ENCODE assay signal across 27 cellular contexts in the genomic region with DNA sequence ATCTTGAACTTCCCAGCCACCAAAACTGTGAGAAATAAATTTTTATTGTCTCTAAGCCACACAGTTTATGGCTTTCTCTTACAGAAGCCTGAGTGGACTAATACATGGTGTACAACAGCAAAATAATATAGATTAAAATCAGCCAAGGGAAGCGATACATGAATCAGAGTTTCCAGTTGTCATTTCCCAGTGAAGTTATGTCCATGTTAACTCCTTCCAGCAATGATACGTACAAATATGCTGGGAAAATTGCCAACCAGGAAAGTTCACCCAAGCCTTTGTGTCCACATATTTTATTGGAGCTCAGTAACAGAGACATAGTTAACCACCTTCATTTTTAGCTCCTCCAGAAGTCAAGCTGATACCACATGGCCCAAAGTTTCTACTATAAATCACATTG.
A peak's percentile ranks its signal among the peaks of the same experiment; 100 is the strongest.
DNase-seq lines count a peak whose midpoint lies in the region; ATAC-seq and TF ChIP-seq lines count a peak whose summit lies in the region.
"Had no signal": no experiment of that assay in that cellular context is flagged by ENCODE, and none has a peak within 500 bp of the region (broad histone marks: within the 10 kb centered on the region; RNA-seq: fewer than 3 reads in every experiment).

No MANE protein-coding gene starts in this region.

- H3K4me3 ChIP-seq in breast epithelium (no peak overlapping the region), choroid plexus epithelial cell (ENCODE audit: low read depth, low read length) (no peak overlapping the region), neural progenitor cell (no peak overlapping the region)
- H3K4me3 ChIP-seq: colonic mucosa, gastrocnemius medialis, SJSA1, tibial artery had no signal

- TF ChIP-seq CTCF in MCF 10A (IDR thresholded peaks at IDR 0.05; ENCODE audit: unreplicated experiment): no peak
- TF ChIP-seq CTCF in breast epithelium (IDR thresholded peaks at IDR 0.05): no peak
- TF ChIP-seq CTCF in choroid plexus epithelial cell (conservative IDR thresholded peaks at IDR 0.05; ENCODE audit: low read depth, low read length): no peak
- TF ChIP-seq CTCF in neural progenitor cell (IDR thresholded peaks at IDR 0.05): no peak

- no peaks in the 10 kb centered on the region for H3K79me2 ChIP-seq in neural progenitor cell (ENCODE audit: low read depth)

- TF ChIP-seq POLR2A in breast epithelium (IDR thresholded peaks at IDR 0.05): no peak

- H3K9ac ChIP-seq in neural progenitor cell: no peak overlapping the region

- POLR2A ChIA-PET in MCF 10A (lab: Yijun Ruan, JAX): interaction anchor here (0.5 to 1.4 kb wide), 4 partner anchors 11 to 599 kb away, joined by 3 to 4 read pairs (median 4); no protein-coding TSS in a partner anchor

- intact Hi-C loops in MCF 10A (cut with micrococcal nuclease) (no loop called here), breast epithelium (cut with DNase I; ENCODE audit: low total_unique reads) (no loop called here), left colon (cut with DNase I, micrococcal nuclease) (no loop called here)

- H3K27ac ChIP-seq in breast epithelium (no peak overlapping the region), neural progenitor cell (no peak overlapping the region)
- H3K27ac ChIP-seq: 22Rv1, colonic mucosa, gastrocnemius medialis, neutrophil, SJSA1, tibial artery had no signal

- H3K36me3 Mint-ChIP-seq in MCF 10A (ENCODE audit: insufficient read depth, unreplicated experiment): no peaks in the 10 kb centered on the region
- no peaks in the 10 kb centered on the region for H3K36me3 Mint-ChIP-seq in neural progenitor cell
- H3K36me3 Mint-ChIP-seq: activated naive CD4-positive, alpha-beta T cell treated with anti-CD3 and anti-CD28 coated beads, Interleukin-2, amount 10 ng/mL, durations not matched to agents 7 days and 5 days had no signal

- no peak overlapping the region for H3K4me3 Mint-ChIP-seq in MCF 10A (ENCODE audit: unreplicated experiment)
- no peak overlapping the region for H3K4me3 Mint-ChIP-seq in neural progenitor cell
- H3K4me3 Mint-ChIP-seq: activated CD8-positive, alpha-beta T cell treated with anti-CD3 and anti-CD28 coated beads, Interleukin-2, amount 10 ng/mL, durations not matched to agents 7 days and 5 days; activated naive CD4-positive, alpha-beta T cell treated with anti-CD3 and anti-CD28 coated beads, Interleukin-2, amount 10 ng/mL, durations not matched to agents 7 days and 5 days had no signal

- H3K27me3 ChIP-seq in breast epithelium: no peaks in the 10 kb centered on the region
- no peaks in the 10 kb centered on the region for H3K27me3 ChIP-seq in neural progenitor cell
- H3K27me3 ChIP-seq: colonic mucosa, gastrocnemius medialis, neutrophil, SJSA1, tibial artery had no signal

- no TSS peak for BruUV-seq in MCF 10A (replicated peaks; lab: Mats Ljungman, UMichigan)

- no peaks in the 10 kb centered on the region for H3F3A ChIP-seq in neural progenitor cell (ENCODE audit: low read depth)

- DNase-seq in MCF 10A (ENCODE audit: unreplicated experiment) (peak; percentile 30), breast epithelium (ENCODE audit: low spot score in 2 of 2) (no peak), choroid plexus epithelial cell (ENCODE audit: low read depth) (peak; percentile 48), left colon (no peak), hippocampal formation (lab: John Stamatoyannopoulos, UW) (no peak), activated T-cell treated with anti-CD3 and anti-CD28 coated beads for 4 hours (no peak), neural progenitor cell (ENCODE audit: low spot score) (no peak)
- DNase-seq: activated CD4-positive, CD25-positive, alpha-beta regulatory T cell; activated CD8-positive, alpha-beta T cell treated with anti-CD3 and anti-CD28 coated beads, Interleukin-2, amount 10 ng/mL, durations not matched to agents 7 days and 5 days; activated naive CD4-positive, alpha-beta T cell treated with anti-CD3 and anti-CD28 coated beads, Interleukin-2, amount 10 ng/mL, durations not matched to agents 7 days and 5 days; activated T-cell treated with anti-CD3 and anti-CD28 coated beads, Interleukin-2, amount 50 U/mL, for 48 hours; aorta; colonic mucosa; gastrocnemius medialis; H7; MM.1S; NCI-H146; NCI-H82; right cardiac atrium; stimulated activated naive CD8-positive, alpha-beta T cell treated with anti-CD3 and anti-CD28 coated beads, Interleukin-15, Interleukin-2, amounts not matched to agents 100 U/mL and 50 U/mL, for 24 hours; T-helper 2 cell; tibial artery had no signal

- H3K27ac Mint-ChIP-seq in MCF 10A (ENCODE audit: low read depth, unreplicated experiment) (peak overlapping the region; percentile 39), neural progenitor cell (no peak overlapping the region)
- H3K27ac Mint-ChIP-seq: activated CD8-positive, alpha-beta T cell treated with anti-CD3 and anti-CD28 coated beads, Interleukin-2, amount 10 ng/mL, durations not matched to agents 7 days and 5 days; activated naive CD4-positive, alpha-beta T cell treated with anti-CD3 and anti-CD28 coated beads, Interleukin-2, amount 10 ng/mL, durations not matched to agents 7 days and 5 days had no signal

- no peaks in the 10 kb centered on the region for H4K20me1 ChIP-seq in neural progenitor cell (ENCODE audit: low read depth)

- H3K4me2 ChIP-seq in neural progenitor cell: no peak overlapping the region

- H3K4me1 ChIP-seq in breast epithelium: no peaks in the 10 kb centered on the region
- H3K4me1 ChIP-seq in neural progenitor cell: no peaks in the 10 kb centered on the region
- H3K4me1 ChIP-seq: colonic mucosa, gastrocnemius medialis, SJSA1, tibial artery had no signal

- peak; percentile 20 for ATAC-seq in left colon
- no peak for ATAC-seq in HG02970 (IDR thresholded peaks at IDR 0.05; ENCODE audit: low FRiP score, unreplicated experiment)
- ATAC-seq: activated CD8-positive, alpha-beta T cell treated with anti-CD3 and anti-CD28 coated beads, Interleukin-2, amount 10 ng/mL, durations not matched to agents 7 days and 5 days; gastrocnemius medialis; left lobe of liver; right cardiac atrium; stimulated activated naive CD8-positive, alpha-beta T cell treated with anti-CD3 and anti-CD28 coated beads, Interleukin-15, Interleukin-2, amounts not matched to agents 100 U/mL and 50 U/mL, for 24 hours had no signal

- CTCF ChIA-PET in MCF 10A (lab: Yijun Ruan, JAX): no interaction called here

- H2AFZ ChIP-seq in neural progenitor cell (replicated peaks): no peak overlapping the region

- no peaks in the 10 kb centered on the region for H3K36me3 ChIP-seq in breast epithelium
- H3K36me3 ChIP-seq in neural progenitor cell: no peaks in the 10 kb centered on the region
- H3K36me3 ChIP-seq: colonic mucosa, gastrocnemius medialis, neutrophil, SJSA1, tibial artery had no signal

- no peaks in the 10 kb centered on the region for H3K9me3 Mint-ChIP-seq in MCF 10A (ENCODE audit: unreplicated experiment)
- no peaks in the 10 kb centered on the region for H3K9me3 Mint-ChIP-seq in neural progenitor cell
- H3K9me3 Mint-ChIP-seq: activated naive CD4-positive, alpha-beta T cell treated with anti-CD3 and anti-CD28 coated beads, Interleukin-2, amount 10 ng/mL, durations not matched to agents 7 days and 5 days had no signal

- H3K9me3 ChIP-seq in breast epithelium (no peaks in the 10 kb centered on the region), neural progenitor cell (ENCODE audit: low read depth) (no peaks in the 10 kb centered on the region)
- H3K9me3 ChIP-seq: colonic mucosa, gastrocnemius medialis, neutrophil, SJSA1 had no signal

- peaks cover 10% of the 10 kb centered on the region for H3K4me1 Mint-ChIP-seq in MCF 10A (ENCODE audit: insufficient read depth, unreplicated experiment)
- no peaks in the 10 kb centered on the region for H3K4me1 Mint-ChIP-seq in neural progenitor cell
- H3K4me1 Mint-ChIP-seq: activated naive CD4-positive, alpha-beta T cell treated with anti-CD3 and anti-CD28 coated beads, Interleukin-2, amount 10 ng/mL, durations not matched to agents 7 days and 5 days had no signal

- no peaks in the 10 kb centered on the region for H3K27me3 Mint-ChIP-seq in MCF 10A (ENCODE audit: insufficient read depth, unreplicated experiment)
- H3K27me3 Mint-ChIP-seq in neural progenitor cell (ENCODE audit: insufficient read depth, low read depth): no peaks in the 10 kb centered on the region
- H3K27me3 Mint-ChIP-seq: activated naive CD4-positive, alpha-beta T cell treated with anti-CD3 and anti-CD28 coated beads, Interleukin-2, amount 10 ng/mL, durations not matched to agents 7 days and 5 days had no signal

Comparison
In these comparisons a context has a peak if more than half of its experiments do, and no peak if none do; other contexts are left out.
1. DNase-seq: peak in MCF 10A (single experiment) and choroid plexus epithelial cell (single experiment); none in breast epithelium (0 of 2), left colon (0 of 2), hippocampal formation (0 of 2), activated T-cell treated with anti-CD3 and anti-CD28 coated beads for 4 hours (single experiment) and neural progenitor cell (single experiment).